8 cellular contexts compared by ENCODE assay signal in the genomic region with DNA sequence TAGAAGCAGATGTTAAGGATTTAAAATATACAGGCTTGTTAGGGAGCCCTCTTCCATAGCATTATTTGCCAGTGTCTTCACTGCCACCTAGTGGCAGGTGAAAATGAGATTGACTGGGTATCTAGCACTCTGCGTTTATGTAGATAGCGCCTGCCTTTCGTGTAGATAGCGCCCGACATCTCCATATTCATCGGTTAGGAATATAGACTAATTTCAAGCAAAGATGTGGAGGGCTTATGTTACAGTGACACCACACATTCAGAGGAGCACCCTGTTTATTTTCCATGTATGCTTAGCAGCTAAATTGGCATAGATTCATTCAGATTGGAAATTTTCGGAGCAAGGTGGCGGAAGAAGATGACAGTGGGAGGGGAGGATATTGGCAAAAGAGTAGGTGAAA.
DNase-seq lines count a peak whose midpoint lies in the region; ATAC-seq and TF ChIP-seq lines count a peak whose summit lies in the region.

No MANE protein-coding gene starts in this region.

- H3K27me3 ChIP-seq in HAP-1 (ENCODE audit: low read depth), result peaks cover 19% of the 10 kb centered on the region
- H3K27me3 ChIP-seq in KMS-11 (ENCODE audit: insufficient read depth, low read depth), result no peaks in the 10 kb centered on the region
- H3K27me3 ChIP-seq in PC-9 (ENCODE audit: insufficient read depth, low read depth), result no peaks in the 10 kb centered on the region
- H3K27me3 ChIP-seq in lung (ENCODE audit: control insufficient read depth, insufficient read depth), result no peaks in the 10 kb centered on the region

- WGBS in lung, 2 donors, result 35 to 40% methylated on average over 8 of the region's 8 CpGs

- H3K27ac ChIP-seq in KMS-11 (no peak overlapping the region), PC-9 (no peak overlapping the region), lung (ENCODE audit: low read depth in 1 of 2, low read length in 1 of 2) (no peak overlapping the region)

- POLR2A ChIA-PET in PC-9 (lab: Charles Lee; ENCODE audit: unreplicated experiment), result no interaction called here

- H3K27ac Mint-ChIP-seq in immature natural killer cell, result no peak overlapping the region

- H3K79me2 ChIP-seq in KMS-11 (ENCODE audit: insufficient read depth, low read depth), result no peaks in the 10 kb centered on the region
- no peaks in the 10 kb centered on the region for H3K79me2 ChIP-seq in PC-9 (ENCODE audit: low read depth)

- peaks cover 0 to 5% (median 0%) of the 10 kb centered on the region in 6 donors for H3K9me3 Mint-ChIP-seq in immature natural killer cell

- no peaks in the 10 kb centered on the region for H3K9me2 ChIP-seq in PC-9 (ENCODE audit: insufficient read depth)

- no peak overlapping the region for H3K4me2 ChIP-seq in KMS-11
- H3K4me2 ChIP-seq in PC-9, result no peak overlapping the region

- no peaks in the 10 kb centered on the region for H3K36me3 ChIP-seq in HAP-1 (replicated peaks)
- H3K36me3 ChIP-seq in KMS-11 (ENCODE audit: insufficient read depth), result no peaks in the 10 kb centered on the region
- H3K36me3 ChIP-seq in PC-9 (ENCODE audit: low read depth), result no peaks in the 10 kb centered on the region
- H3K36me3 ChIP-seq in lung (ENCODE audit: control insufficient read depth in 2 of 2, insufficient read depth in 2 of 2, low read length in 2 of 2), result no peaks in the 10 kb centered on the region

- BruUV-seq in PC-9 (replicated peaks; lab: Mats Ljungman, UMichigan), result no TSS peak

- H3F3A ChIP-seq in PC-9 (ENCODE audit: insufficient read depth, low read depth), result no peaks in the 10 kb centered on the region

- intact Hi-C loops in PC-9 (cut with micrococcal nuclease; ENCODE audit: unreplicated experiment), result loop anchor here (1.0 to 5.0 kb wide), 4 partner anchors 78 to 353 kb away; a partner anchor contains a TSS

- H3K4me3 ChIP-seq in HAP-1, result no peak overlapping the region
- H3K4me3 ChIP-seq in KMS-11 (IDR thresholded peaks at IDR 0.05; ENCODE audit: insufficient read depth, low read depth, low read length), result no peak overlapping the region
- H3K4me3 ChIP-seq in PC-9, result no peak overlapping the region
- H3K4me3 ChIP-seq in lung, result no peak overlapping the region

- H3K4me3 Mint-ChIP-seq in immature natural killer cell, result no peak overlapping the region

- H3K27me3 Mint-ChIP-seq in immature natural killer cell (ENCODE audit: low read depth in 3 of 3), result no peaks in the 10 kb centered on the region

- H3K4me1 ChIP-seq in HAP-1, result no peaks in the 10 kb centered on the region
- H3K4me1 ChIP-seq in KMS-11 (ENCODE audit: low read depth, poor library complexity, severe bottlenecking), result no peaks in the 10 kb centered on the region
- no peaks in the 10 kb centered on the region for H3K4me1 ChIP-seq in PC-9 (replicated peaks; ENCODE audit: insufficient read depth)
- no peaks in the 10 kb centered on the region for H3K4me1 ChIP-seq in lung (ENCODE audit: control insufficient read depth in 2 of 2, insufficient read depth in 2 of 2, low read length in 2 of 2)

- H4K20me1 ChIP-seq in KMS-11 (ENCODE audit: insufficient read depth), result no peaks in the 10 kb centered on the region
- no peaks in the 10 kb centered on the region; the same call in 1 of the 2 replicates for H4K20me1 ChIP-seq in PC-9 (ENCODE audit: insufficient read depth)

- CTCF ChIA-PET in PC-9 (lab: Charles Lee), result no interaction called here

- no peak overlapping the region for H3K9ac ChIP-seq in KMS-11

- H3K9me3 ChIP-seq in HAP-1 (no peaks in the 10 kb centered on the region), PC-9 (ENCODE audit: insufficient read depth, low read depth) (no peaks in the 10 kb centered on the region), lung (ENCODE audit: control insufficient read depth in 2 of 2, insufficient read depth in 1 of 2, low read length in 1 of 2) (no peaks in the 10 kb centered on the region)

- no peaks in the 10 kb centered on the region for H3K36me3 Mint-ChIP-seq in immature natural killer cell

- no peaks in the 10 kb centered on the region for H3K4me1 Mint-ChIP-seq in immature natural killer cell

- peak; percentile 76 for DNase-seq in A172 (ENCODE audit: low spot score)
- peak; percentile 14 for DNase-seq in GM04503 (ENCODE audit: low read depth)
- peak; percentile 42 to 75 for DNase-seq in HAP-1 (ENCODE audit: low spot score in 2 of 2)
- DNase-seq in PC-9, result peak; percentile 42 to 56
- peak; percentile 19 for DNase-seq in dedifferentiated amniotic fluid mesenchymal stem cell (ENCODE audit: extremely low spot score)
- peak; percentile 65 for DNase-seq in lung (ENCODE audit: low spot score)
- DNase-seq in immature natural killer cell, result no peak

- in situ Hi-C loops in HAP-1 (cut with MboI; ENCODE audit: low sequenced_read_pairs), result loop anchor here (25.0 kb wide), 1 partner anchor 338 kb away; no protein-coding TSS in a partner anchor

- peak; percentile 75 for ATAC-seq in lung (ENCODE audit: insufficient read depth, low FRiP score)

- no peak overlapping the region for H2AFZ ChIP-seq in KMS-11 (ENCODE audit: low read depth)
- H2AFZ ChIP-seq in PC-9, result no peak overlapping the region

- TF ChIP-seq CTCF in KMS-11 (conservative IDR thresholded peaks at IDR 0.05; ENCODE audit: low read depth, low read length), result peak; percentile 68
- peak; percentile 89 for TF ChIP-seq CTCF in PC-9 (conservative IDR thresholded peaks at IDR 0.05)
- TF ChIP-seq CTCF in lung (IDR thresholded peaks at IDR 0.05; ENCODE audit: control extremely low read depth, extremely low read depth), result peak; percentile 45

Comparison
In these comparisons a context has a peak if more than half of its experiments do, and no peak if none do; other contexts are left out.
1. DNase-seq: peak in A172 (single experiment), GM04503 (single experiment), HAP-1 (2 of 2), PC-9 (2 of 2), dedifferentiated amniotic fluid mesenchymal stem cell (single experiment) and lung (single experiment); none in immature natural killer cell (0 of 3).
2. Peak in every context shown above with its lines, with median percentiles within 50 percentile points of each other: CTCF ChIP-seq.